ENCODE assay signal across 15 cellular contexts in the genomic region with DNA sequence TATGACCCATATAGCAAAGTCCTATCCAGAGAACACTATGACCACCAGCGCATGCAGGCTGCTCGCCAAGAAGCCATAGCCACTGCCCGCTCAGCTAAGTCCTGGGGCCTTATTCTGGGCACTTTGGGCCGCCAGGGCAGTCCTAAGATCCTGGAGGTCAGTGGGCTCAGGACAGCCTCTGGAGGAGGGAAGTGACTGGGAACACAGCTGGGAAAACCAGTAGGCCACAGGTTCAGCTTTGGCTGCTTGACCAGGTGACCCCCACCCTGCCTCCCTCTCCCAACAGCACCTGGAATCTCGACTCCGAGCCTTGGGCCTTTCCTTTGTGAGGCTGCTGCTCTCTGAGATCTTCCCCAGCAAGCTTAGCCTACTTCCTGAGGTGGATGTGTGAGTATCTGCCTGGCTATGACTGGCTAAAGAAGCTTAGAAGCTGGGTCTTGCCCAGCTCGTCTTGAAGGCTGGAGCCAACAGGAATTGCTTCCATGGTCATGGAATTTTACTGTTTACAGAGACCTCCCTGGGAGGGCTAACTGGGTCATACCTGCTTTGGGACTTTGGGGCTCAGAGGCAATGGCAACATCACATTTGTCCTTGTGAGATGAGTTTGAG. TPM values are rescaled to one million over a fixed set of nuclear protein-coding genes. Genes with fewer than 3 reads are reported as not detected.
DNase-seq lines count a peak whose midpoint lies in the region; ATAC-seq and TF ChIP-seq lines count a peak whose summit lies in the region.
"Had no signal": no experiment of that assay in that cellular context is flagged by ENCODE, and none has a peak within 500 bp of the region (broad histone marks: within the 10 kb centered on the region; RNA-seq: fewer than 3 reads in every experiment).

No MANE protein-coding gene starts in this region.

- H4K91ac ChIP-seq in mesenchymal stem cell (ENCODE audit: low read length) = no peak overlapping the region

- H3K4me3 Mint-ChIP-seq in Caco-2 (ENCODE audit: unreplicated experiment) = peak overlapping the region; percentile 95
- H3K4me3 Mint-ChIP-seq in activated T-helper 1 cell treated with anti-CD3 and anti-CD28 coated beads, Interleukin-12 subunit alpha, Interleukin-12 subunit beta, Interleukin-2, Interleukin-4 antibody, amounts not matched to agents 30 ng/mL and 10 ng/mL and 1 ng/mL, durations not matched to agents 14 hours and 24 hours and 36 hours = peak overlapping the region; percentile 49

- H3K9me3 ChIP-seq in Caco-2 (no peaks in the 10 kb centered on the region), mesenchymal stem cell (ENCODE audit: control insufficient read depth, low read length) (no peaks in the 10 kb centered on the region)
- H3K9me3 ChIP-seq: right atrium auricular region, testis had no signal

- no peak overlapping the region for H2BK5ac ChIP-seq in mesenchymal stem cell (ENCODE audit: low read depth, low read length, poor library complexity, severe bottlenecking)

- H3K4me1 ChIP-seq in Caco-2 = peaks cover 18% of the 10 kb centered on the region
- peaks cover 20% of the 10 kb centered on the region for H3K4me1 ChIP-seq in mesenchymal stem cell (ENCODE audit: control insufficient read depth, insufficient read depth, low read depth, low read length)

- BruUV-seq in Caco-2 (replicated peaks; lab: Mats Ljungman, UMichigan) = no TSS peak

- ATAC-seq in GM19324 (IDR thresholded peaks at IDR 0.05; ENCODE audit: low FRiP score, unreplicated experiment) = no peak
- ATAC-seq: foreskin keratinocyte had no signal

- POLR2A ChIA-PET in Caco-2 (lab: Charles Lee) = no interaction called here

- H2BK12ac ChIP-seq in mesenchymal stem cell (ENCODE audit: low read length in 2 of 2) = no peak overlapping the region

- intact Hi-C loops in Caco-2 (cut with micrococcal nuclease; ENCODE audit: unreplicated experiment) = no loop called here
- intact Hi-C loops in activated T-helper 1 cell treated with anti-CD3 and anti-CD28 coated beads, Interleukin-12 subunit alpha, Interleukin-12 subunit beta, Interleukin-2, Interleukin-4 antibody, amounts not matched to agents 30 ng/mL and 10 ng/mL and 1 ng/mL, durations not matched to agents 14 hours and 24 hours and 36 hours (cut with micrococcal nuclease) = loop anchor here (5.0 kb wide), 2 partner anchors 168 to 393 kb away; a partner anchor contains a TSS

- H3K4me3 ChIP-seq in Caco-2 (ENCODE audit: low read depth, low read length) (no peak overlapping the region), mesenchymal stem cell (ENCODE audit: insufficient read depth in 1 of 2, low read depth in 1 of 2, low read length in 2 of 2) (no peak overlapping the region)

- no peak overlapping the region for H3K23ac ChIP-seq in mesenchymal stem cell (ENCODE audit: low read length in 2 of 2)

- H3K9me3 Mint-ChIP-seq in Caco-2 (ENCODE audit: unreplicated experiment) = no peaks in the 10 kb centered on the region
- H3K9me3 Mint-ChIP-seq in activated T-helper 1 cell treated with anti-CD3 and anti-CD28 coated beads, Interleukin-12 subunit alpha, Interleukin-12 subunit beta, Interleukin-2, Interleukin-4 antibody, amounts not matched to agents 30 ng/mL and 10 ng/mL and 1 ng/mL, durations not matched to agents 14 hours and 24 hours and 36 hours = no peaks in the 10 kb centered on the region

- CTCF ChIA-PET in Caco-2 (lab: Charles Lee) = interaction anchor here (1.5 kb wide), 1 partner anchor 131 kb away, joined by 8 read pairs; no protein-coding TSS in a partner anchor

- no peak overlapping the region for H2AFZ ChIP-seq in mesenchymal stem cell (ENCODE audit: low read depth, low read length)

- H3K4ac ChIP-seq in mesenchymal stem cell (ENCODE audit: low read depth in 1 of 2, low read length in 2 of 2) = no peak overlapping the region

- peaks cover 41% of the 10 kb centered on the region for H3K36me3 Mint-ChIP-seq in Caco-2 (ENCODE audit: insufficient read depth, unreplicated experiment)
- peaks cover 43% of the 10 kb centered on the region for H3K36me3 Mint-ChIP-seq in activated T-helper 1 cell treated with anti-CD3 and anti-CD28 coated beads, Interleukin-12 subunit alpha, Interleukin-12 subunit beta, Interleukin-2, Interleukin-4 antibody, amounts not matched to agents 30 ng/mL and 10 ng/mL and 1 ng/mL, durations not matched to agents 14 hours and 24 hours and 36 hours (ENCODE audit: low read depth)

- H3K4me1 Mint-ChIP-seq in Caco-2 (ENCODE audit: low read depth, unreplicated experiment) = peaks cover 9% of the 10 kb centered on the region
- H3K4me1 Mint-ChIP-seq in activated T-helper 1 cell treated with anti-CD3 and anti-CD28 coated beads, Interleukin-12 subunit alpha, Interleukin-12 subunit beta, Interleukin-2, Interleukin-4 antibody, amounts not matched to agents 30 ng/mL and 10 ng/mL and 1 ng/mL, durations not matched to agents 14 hours and 24 hours and 36 hours (ENCODE audit: low read depth) = peaks cover 31% of the 10 kb centered on the region

- no peak overlapping the region for H3K4me2 ChIP-seq in mesenchymal stem cell (ENCODE audit: low read length, poor library complexity, severe bottlenecking)

- no peaks in the 10 kb centered on the region for H3K27me3 ChIP-seq in Caco-2 (replicated peaks; ENCODE audit: control insufficient read depth, insufficient read depth, low read length)
- H3K27me3 ChIP-seq in mesenchymal stem cell (ENCODE audit: control insufficient read depth in 1 of 2, insufficient read depth in 1 of 2, low read length in 2 of 2) = no peaks in the 10 kb centered on the region
- H3K27me3 ChIP-seq: foreskin keratinocyte, right atrium auricular region, testis had no signal

- WGBS in mesenchymal stem cell = 92% methylated on average over 7 of the region's 7 CpGs

- H3K36me3 ChIP-seq in Caco-2 (ENCODE audit: control insufficient read depth, insufficient read depth, low read length) (peaks cover 3% of the 10 kb centered on the region; the same call in 1 of the 2 replicates), mesenchymal stem cell (ENCODE audit: control insufficient read depth in 1 of 2, insufficient read depth in 2 of 2, low read depth in 1 of 2, low read length in 2 of 2) (peaks cover 61 to 66% of the 10 kb centered on the region in 2 experiments)

- TF ChIP-seq CTCF in 22Rv1 (IDR thresholded peaks at IDR 0.05) (no peak), Caco-2 (IDR thresholded peaks at IDR 0.05; ENCODE audit: insufficient read depth in 1 of 2, low read depth in 1 of 2, low read length in 1 of 2, severe bottlenecking in 1 of 2, unreplicated experiment in 1 of 2) (no peak)

- peak overlapping the region; percentile 89 for H3K27ac ChIP-seq in 22Rv1
- no peak overlapping the region for H3K27ac ChIP-seq in mesenchymal stem cell (ENCODE audit: low read length, poor library complexity, severe bottlenecking)
- H3K27ac ChIP-seq: foreskin keratinocyte had no signal

- H3K27me3 Mint-ChIP-seq in Caco-2 (ENCODE audit: insufficient read depth, unreplicated experiment) = no peaks in the 10 kb centered on the region
- H3K27me3 Mint-ChIP-seq in activated T-helper 1 cell treated with anti-CD3 and anti-CD28 coated beads, Interleukin-12 subunit alpha, Interleukin-12 subunit beta, Interleukin-2, Interleukin-4 antibody, amounts not matched to agents 30 ng/mL and 10 ng/mL and 1 ng/mL, durations not matched to agents 14 hours and 24 hours and 36 hours (ENCODE audit: insufficient read depth) = peaks cover 3% of the 10 kb centered on the region

- H3K9ac ChIP-seq in mesenchymal stem cell (ENCODE audit: low read length) = no peak overlapping the region

- H3K79me1 ChIP-seq in mesenchymal stem cell (replicated peaks; ENCODE audit: low read length, poor library complexity, severe bottlenecking) = peaks cover 19% of the 10 kb centered on the region

- no peak overlapping the region for H3K18ac ChIP-seq in mesenchymal stem cell (ENCODE audit: low read depth in 1 of 2, low read length in 2 of 2)

- no peak overlapping the region for H2BK120ac ChIP-seq in mesenchymal stem cell (ENCODE audit: low read depth, low read length)

- DNase-seq in Caco-2 (no peak), mesenchymal stem cell (peak; percentile 11), NCI-H2081 (lab: John Stamatoyannopoulos, UW) (no peak), NCI-H1417 treated with DMSO at 0.1 percent for 48 hours (lab: John Stamatoyannopoulos, UW) (no peak)
- DNase-seq in activated T-helper 1 cell treated with anti-CD3 and anti-CD28 coated beads, Interleukin-12 subunit alpha, Interleukin-12 subunit beta, Interleukin-2, Interleukin-4 antibody, amounts not matched to agents 30 ng/mL and 10 ng/mL and 1 ng/mL, durations not matched to agents 14 hours and 24 hours and 36 hours (ENCODE audit: low spot score) = no peak
- DNase-seq in activated effector memory CD4-positive, alpha-beta T cell treated with Interleukin-2 at 50 U/mL for 16 hours = no peak
- DNase-seq: cerebellar nuclear complex, DMS153, foreskin keratinocyte, NCI-H187, NCI-H510A, testis had no signal

- no peak overlapping the region for H2BK15ac ChIP-seq in mesenchymal stem cell (ENCODE audit: low read depth, poor library complexity, severe bottlenecking)

- no peak overlapping the region for H2AK5ac ChIP-seq in mesenchymal stem cell (ENCODE audit: low read length, severe bottlenecking)

- H3K27ac Mint-ChIP-seq in Caco-2 (ENCODE audit: unreplicated experiment) = no peak overlapping the region
- H3K27ac Mint-ChIP-seq in activated T-helper 1 cell treated with anti-CD3 and anti-CD28 coated beads, Interleukin-12 subunit alpha, Interleukin-12 subunit beta, Interleukin-2, Interleukin-4 antibody, amounts not matched to agents 30 ng/mL and 10 ng/mL and 1 ng/mL, durations not matched to agents 14 hours and 24 hours and 36 hours = no peak overlapping the region

- no peak overlapping the region for H4K8ac ChIP-seq in mesenchymal stem cell (ENCODE audit: low read length)

- H3K14ac ChIP-seq in mesenchymal stem cell (ENCODE audit: low read length in 2 of 2) = no peak overlapping the region

RNA-seq across cellular contexts. Expression of a gene that starts 1.5 kb away (rescaled TPM):
- 33.1 and 39.3 TPM in 2 replicates for total RNA-seq in Caco-2 (2022)
- 43.9 and 44.0 TPM in 2 replicates for total RNA-seq in activated T-helper 1 cell treated with anti-CD3 and anti-CD28 coated beads, Interleukin-12 subunit alpha, Interleukin-12 subunit beta, Interleukin-2, Interleukin-4 antibody, amounts not matched to agents 30 ng/mL and 10 ng/mL and 1 ng/mL, durations not matched to agents 14 hours and 24 hours and 36 hours
- polyA plus RNA-seq in mesenchymal stem cell (2013, experiment 1 of 2) = 72.1 TPM
- polyA plus RNA-seq in mesenchymal stem cell (2013, experiment 2 of 2) = 72.9 TPM

RNA-seq across cellular contexts. Expression of a gene that starts 10.4 kb away (rescaled TPM):
- 52.0 and 52.8 TPM in 2 replicates for total RNA-seq in Caco-2 (2022)
- 49.4 and 61.3 TPM in 2 replicates for total RNA-seq in activated T-helper 1 cell treated with anti-CD3 and anti-CD28 coated beads, Interleukin-12 subunit alpha, Interleukin-12 subunit beta, Interleukin-2, Interleukin-4 antibody, amounts not matched to agents 30 ng/mL and 10 ng/mL and 1 ng/mL, durations not matched to agents 14 hours and 24 hours and 36 hours
- polyA plus RNA-seq in mesenchymal stem cell (2013, experiment 1 of 2) = 24.6 TPM
- 23.7 TPM for polyA plus RNA-seq in mesenchymal stem cell (2013, experiment 2 of 2)

RNA-seq across cellular contexts. Expression of a gene that starts 14.6 kb away (rescaled TPM):
- total RNA-seq in Caco-2 (2022) = 0.59 and 1.8 TPM in 2 replicates
- 45.6 and 47.0 TPM in 2 replicates for total RNA-seq in activated T-helper 1 cell treated with anti-CD3 and anti-CD28 coated beads, Interleukin-12 subunit alpha, Interleukin-12 subunit beta, Interleukin-2, Interleukin-4 antibody, amounts not matched to agents 30 ng/mL and 10 ng/mL and 1 ng/mL, durations not matched to agents 14 hours and 24 hours and 36 hours
- 25.3 TPM for polyA plus RNA-seq in mesenchymal stem cell (2013, experiment 1 of 2)
- polyA plus RNA-seq in mesenchymal stem cell (2013, experiment 2 of 2) = 23.9 TPM

RNA-seq across cellular contexts. Expression of a gene that starts 15.2 kb away (rescaled TPM):
- total RNA-seq in Caco-2 (2022) = 0.54 and 0.60 TPM in 2 replicates
- total RNA-seq in activated T-helper 1 cell treated with anti-CD3 and anti-CD28 coated beads, Interleukin-12 subunit alpha, Interleukin-12 subunit beta, Interleukin-2, Interleukin-4 antibody, amounts not matched to agents 30 ng/mL and 10 ng/mL and 1 ng/mL, durations not matched to agents 14 hours and 24 hours and 36 hours = 1.0 TPM in 2 replicates
- polyA plus RNA-seq in mesenchymal stem cell (2013, experiment 1 of 2) = 0.10 TPM
- polyA plus RNA-seq in mesenchymal stem cell (2013, experiment 2 of 2) = 0.04 TPM

Comparison
In these comparisons a context has a peak if more than half of its experiments do, and no peak if none do; other contexts are left out.
1. RNA of a gene that starts 14.6 kb away (total RNA-seq): 45.6 to 47.0 TPM in activated T-helper 1 cell treated with anti-CD3 and anti-CD28 coated beads, Interleukin-12 subunit alpha, Interleukin-12 subunit beta, Interleukin-2, Interleukin-4 antibody, amounts not matched to agents 30 ng/mL and 10 ng/mL and 1 ng/mL, durations not matched to agents 14 hours and 24 hours and 36 hours; 0.59 to 1.8 TPM in Caco-2; every median in the first group is over 10 times any median in the second.